11 cellular contexts compared by ENCODE assay signal in genomic region chr2:162118166-162119031, GRCh38. TPM values are rescaled to one million over a fixed set of nuclear protein-coding genes. Genes with fewer than 3 reads are reported as not detected.
DNase-seq lines count a peak whose midpoint lies in the region; ATAC-seq and TF ChIP-seq lines count a peak whose summit lies in the region.
"Had no signal": no experiment of that assay in that cellular context is flagged by ENCODE, and none has a peak within 500 bp of the region (broad histone marks: within the 10 kb centered on the region; RNA-seq: fewer than 3 reads in every experiment).

No MANE protein-coding gene starts in this region.

- in situ Hi-C loops in HAP-1 (cut with MboI; ENCODE audit: low sequenced_read_pairs), result loop anchor here (25.0 kb wide), 1 partner anchor 106 kb away; no protein-coding TSS in a partner anchor

- H3K9me3 ChIP-seq in mesenchymal stem cell (ENCODE audit: control insufficient read depth, low read length) (peaks cover 10% of the 10 kb centered on the region), HAP-1 (no peaks in the 10 kb centered on the region)

- H3K36me3 ChIP-seq in mesenchymal stem cell (ENCODE audit: control insufficient read depth in 1 of 2, insufficient read depth in 2 of 2, low read depth in 1 of 2, low read length in 2 of 2), result no peaks in the 10 kb centered on the region
- H3K36me3 ChIP-seq in HAP-1 (replicated peaks), result no peaks in the 10 kb centered on the region

- H3K9ac ChIP-seq in mesenchymal stem cell (ENCODE audit: low read length), result peak overlapping the region; percentile 72

- H2BK12ac ChIP-seq in mesenchymal stem cell (ENCODE audit: low read length in 2 of 2), result peak overlapping the region in 1 of 2 experiments; percentile 4

- H3K4me1 ChIP-seq in mesenchymal stem cell (ENCODE audit: control insufficient read depth, insufficient read depth, low read depth, low read length) (no peaks in the 10 kb centered on the region), HAP-1 (no peaks in the 10 kb centered on the region)

- H3K18ac ChIP-seq in mesenchymal stem cell (ENCODE audit: low read depth in 1 of 2, low read length in 2 of 2), result peak overlapping the region in 1 of 2 experiments; percentile 1

- no peak overlapping the region for H3K4me2 ChIP-seq in mesenchymal stem cell (ENCODE audit: low read length, poor library complexity, severe bottlenecking)

- H3K23ac ChIP-seq in mesenchymal stem cell (ENCODE audit: low read length in 2 of 2), result no peak overlapping the region

- H2AFZ ChIP-seq in mesenchymal stem cell (ENCODE audit: low read depth, low read length), result no peak overlapping the region

- H2BK5ac ChIP-seq in mesenchymal stem cell (ENCODE audit: low read depth, low read length, poor library complexity, severe bottlenecking), result no peak overlapping the region

- no peak overlapping the region for H4K8ac ChIP-seq in mesenchymal stem cell (ENCODE audit: low read length)

- no peak overlapping the region for H2BK120ac ChIP-seq in mesenchymal stem cell (ENCODE audit: low read depth, low read length)

- no peak for ATAC-seq in HG02623 (IDR thresholded peaks at IDR 0.05; ENCODE audit: unreplicated experiment)
- ATAC-seq in GM19395 (IDR thresholded peaks at IDR 0.05; ENCODE audit: unreplicated experiment), result no peak

- H3K27ac ChIP-seq in mesenchymal stem cell (ENCODE audit: low read length, poor library complexity, severe bottlenecking), result no peak overlapping the region

- H3K27me3 ChIP-seq in mesenchymal stem cell (ENCODE audit: control insufficient read depth in 1 of 2, insufficient read depth in 1 of 2, low read length in 2 of 2) (no peaks in the 10 kb centered on the region), HAP-1 (ENCODE audit: low read depth) (no peaks in the 10 kb centered on the region)

- no peak overlapping the region for H3K4ac ChIP-seq in mesenchymal stem cell (ENCODE audit: low read depth in 1 of 2, low read length in 2 of 2)

- H2BK15ac ChIP-seq in mesenchymal stem cell (ENCODE audit: low read depth, poor library complexity, severe bottlenecking), result no peak overlapping the region

- H3K79me1 ChIP-seq in mesenchymal stem cell (replicated peaks; ENCODE audit: low read length, poor library complexity, severe bottlenecking), result no peaks in the 10 kb centered on the region

- H3K4me3 ChIP-seq in AG10803 (ENCODE audit: low read length) (no peak overlapping the region), mesenchymal stem cell (ENCODE audit: insufficient read depth in 1 of 2, low read depth in 1 of 2, low read length in 2 of 2) (no peak overlapping the region), HAP-1 (no peak overlapping the region)

- WGBS in mesenchymal stem cell, result 95% methylated on average over 6 of the region's 7 CpGs

- no peak for TF ChIP-seq CTCF in AG10803 (conservative IDR thresholded peaks at IDR 0.05; ENCODE audit: low read length)

- DNase-seq in AG10803 (ENCODE audit: low read depth) (peak; percentile 78), LHCN-M2 (ENCODE audit: low read depth) (peak; percentile 88), dermis blood vessel endothelial cell (peak; percentile 25), mesenchymal stem cell (peak; percentile 22), HAP-1 (ENCODE audit: low spot score in 2 of 2) (no peak)
- DNase-seq in stimulated activated naive CD4-positive, alpha-beta T cell treated with Interleukin-2 at 50 U/mL for 16 hours (lab: John Stamatoyannopoulos, UW), result no peak
- DNase-seq: DMS153, kidney glomerular epithelial cell had no signal

- H4K91ac ChIP-seq in mesenchymal stem cell (ENCODE audit: low read length), result no peak overlapping the region

- H3K14ac ChIP-seq in mesenchymal stem cell (ENCODE audit: low read length in 2 of 2), result no peak overlapping the region

- no peak overlapping the region for H2AK5ac ChIP-seq in mesenchymal stem cell (ENCODE audit: low read length, severe bottlenecking)

RNA-seq across cellular contexts. Expression of gene GCG, which starts 33.6 kb away (rescaled TPM):
- total RNA-seq in LHCN-M2 (2014; rRNA removed) (0.17 TPM in 1 of 2 replicates, not detected in the other), dermis blood vessel endothelial cell (not detected in 2 replicates)
- polyA plus RNA-seq in LHCN-M2 (2012), result not detected
- polyA plus RNA-seq in mesenchymal stem cell (2013, experiment 1 of 2), result not detected
- polyA plus RNA-seq in mesenchymal stem cell (2013, experiment 2 of 2), result not detected
- total RNA-seq: subcutaneous adipose tissue had no signal

RNA-seq across cellular contexts. Expression of gene DPP4, which starts 44.4 kb away (rescaled TPM):
- total RNA-seq in LHCN-M2 (2014; rRNA removed) (20.5 and 27.7 TPM in 2 replicates), dermis blood vessel endothelial cell (84.1 and 175 TPM in 2 replicates)
- polyA plus RNA-seq in LHCN-M2 (2012), result 3.5 TPM
- 80.0 TPM for polyA plus RNA-seq in mesenchymal stem cell (2013, experiment 1 of 2)
- polyA plus RNA-seq in mesenchymal stem cell (2013, experiment 2 of 2), result 82.7 TPM

Comparison
In these comparisons a context has a peak if more than half of its experiments do, and no peak if none do; other contexts are left out.
1. DNase-seq: peak in AG10803 (single experiment), LHCN-M2 (single experiment), dermis blood vessel endothelial cell (single experiment) and mesenchymal stem cell (single experiment); none in HAP-1 (0 of 2) and stimulated activated naive CD4-positive, alpha-beta T cell treated with Interleukin-2 at 50 U/mL for 16 hours (single experiment).